12 cellular contexts compared by ENCODE assay signal in genomic region chr5:39402140-39402539, GRCh38. TPM values are rescaled to one million over a fixed set of nuclear protein-coding genes. Genes with fewer than 3 reads are reported as not detected.
DNase-seq lines count a peak whose midpoint lies in the region; ATAC-seq and TF ChIP-seq lines count a peak whose summit lies in the region.
"Not testable (repeated sequence)": the region's sequence is repeated elsewhere in the genome, so short reads cannot be mapped to it uniquely, and the experiment has no call there.
"Had no signal": no experiment of that assay in that cellular context is flagged by ENCODE, and none has a peak within 500 bp of the region (broad histone marks: within the 10 kb centered on the region; RNA-seq: fewer than 3 reads in every experiment).

No MANE protein-coding gene starts in this region.

- in situ Hi-C loops in IMR-90 (cut with MboI; ENCODE audit: low sequenced_read_pairs); mammary epithelial cell (cut with MboI; ENCODE audit: low sequenced_read_pairs in 2 of 2): not testable (repeated sequence)

- not testable (repeated sequence) for H3K9me3 ChIP-seq in AG04450 (ENCODE audit: control insufficient read depth, insufficient read depth, low read length); IMR-90 (ENCODE audit: control insufficient read depth, insufficient read depth, low read length); mammary epithelial cell (replicated peaks; ENCODE audit: insufficient read depth, low read length); left lung; osteoblast (ENCODE audit: low read depth, low read length); tibial artery

- not testable (repeated sequence) for H3K23ac ChIP-seq in IMR-90 (ENCODE audit: low read depth, low read length)

- H4K20me1 ChIP-seq in IMR-90 (ENCODE audit: insufficient read depth, low read length) = peaks cover 24% of the 10 kb centered on the region; the same call in 1 of the 2 replicates
- not testable (repeated sequence) for H4K20me1 ChIP-seq in mammary epithelial cell (ENCODE audit: insufficient read depth, low read length)
- H4K20me1 ChIP-seq in osteoblast (ENCODE audit: insufficient read depth, low read length) = peaks cover 35% of the 10 kb centered on the region

- H3K27ac ChIP-seq in AG04450 (ENCODE audit: low read depth, low read length) (peak overlapping the region; percentile 11), left lung (peak overlapping the region; percentile 30 to 50), osteoblast (ENCODE audit: low read depth, low read length) (peak overlapping the region; percentile 47), tibial artery (peak overlapping the region; percentile 38 to 42)
- not testable (repeated sequence) for H3K27ac ChIP-seq in IMR-90 (ENCODE audit: insufficient read depth, low read length); mammary epithelial cell (ENCODE audit: insufficient read depth, low read depth, low read length)

- H3K27me3 ChIP-seq in AG04450 (ENCODE audit: control insufficient read depth, insufficient read depth, low read length); IMR-90 (ENCODE audit: control insufficient read depth, insufficient read depth, low read length); mammary epithelial cell (ENCODE audit: insufficient read depth, low read length); left lung; osteoblast (ENCODE audit: insufficient read depth, low read length); tibial artery: not testable (repeated sequence)

- ATAC-seq in IMR-90 (ENCODE audit: low read depth) = not testable (repeated sequence)
- peak; percentile 47 for ATAC-seq in left lung

- H2AFZ ChIP-seq in IMR-90 (replicated peaks; ENCODE audit: low read length, poor library complexity); mammary epithelial cell (ENCODE audit: low read depth, low read length); osteoblast (ENCODE audit: low read length): not testable (repeated sequence)

- H3K9ac ChIP-seq in IMR-90 (ENCODE audit: low read depth, low read length); mammary epithelial cell (ENCODE audit: insufficient read depth, low read length): not testable (repeated sequence)

- H2AK5ac ChIP-seq in IMR-90 (ENCODE audit: low read depth, low read length) = not testable (repeated sequence)

- POLR2A ChIA-PET in AG04450 (lab: Yijun Ruan, JAX) (interaction anchor here (2.1 to 2.8 kb wide), 2 partner anchors 9 to 22 kb away, joined by 8 to 14 read pairs; partner anchors contain the start of gene DAB2), IMR-90 (lab: Charles Lee; ENCODE audit: unreplicated experiment) (interaction anchor here (0.7 kb wide), 1 partner anchor 61 kb away, joined by 3 read pairs; no protein-coding TSS in a partner anchor)

- H3K14ac ChIP-seq in IMR-90 (replicated peaks; ENCODE audit: low read depth, low read length) = not testable (repeated sequence)

- not testable (repeated sequence) for DNase-seq in AG04450 (ENCODE audit: low read depth, low spot score); IMR-90; left lung; osteoblast (ENCODE audit: insufficient read length, low spot score, missing footprints); tibial artery
- DNase-seq in mammary epithelial cell = peak; percentile 18
- peak; percentile 37 for DNase-seq in fibroblast of villous mesenchyme (ENCODE audit: low read depth)

- BruUV-seq in IMR-90 (replicated peaks; lab: Mats Ljungman, UMichigan); mammary epithelial cell (replicated peaks; lab: Mats Ljungman, UMichigan): not testable (repeated sequence)

- H4K5ac ChIP-seq in IMR-90 (ENCODE audit: low read depth, low read length) = peak overlapping the region; percentile 38; the same call in 1 of the 2 replicates

- H4K91ac ChIP-seq in IMR-90 (ENCODE audit: insufficient read depth, low read depth, low read length) = not testable (repeated sequence)

- H2BK20ac ChIP-seq in IMR-90 (ENCODE audit: low read depth, low read length) = not testable (repeated sequence)

- H3K4me1 ChIP-seq in IMR-90 (ENCODE audit: control insufficient read depth, insufficient read depth, low read length) (peaks cover 22% of the 10 kb centered on the region), mammary epithelial cell (ENCODE audit: insufficient read depth, low read length) (peaks cover 19% of the 10 kb centered on the region), left lung (peaks cover 23 to 63% of the 10 kb centered on the region in 2 donors), osteoblast (ENCODE audit: insufficient read depth, low read length) (peaks cover 51% of the 10 kb centered on the region), tibial artery (peaks cover 11 to 53% (median 23%) of the 10 kb centered on the region in 4 donors)

- dilution Hi-C loops in IMR-90 (cut with HindIII; ENCODE audit: low sequenced_read_pairs, unreplicated experiment); mammary epithelial cell (cut with HindIII; ENCODE audit: low sequenced_read_pairs): not testable (repeated sequence)

- H3K79me1 ChIP-seq in IMR-90 (ENCODE audit: low read depth in 1 of 2, low read length in 2 of 2) = peaks cover 16 to 65% of the 10 kb centered on the region in 2 experiments

- peak overlapping the region; percentile 22 for H2BK5ac ChIP-seq in IMR-90 (ENCODE audit: low read depth, low read length, poor library complexity, severe bottlenecking)

- peaks cover 14% of the 10 kb centered on the region for H3K36me3 ChIP-seq in IMR-90 (ENCODE audit: control insufficient read depth, insufficient read depth, low read length)
- H3K36me3 ChIP-seq in mammary epithelial cell (ENCODE audit: insufficient read depth, low read length); left lung; tibial artery: not testable (repeated sequence)
- H3K36me3 ChIP-seq in osteoblast (ENCODE audit: insufficient read depth, low read length) = peaks cover 46% of the 10 kb centered on the region

- H3K4ac ChIP-seq in IMR-90 (ENCODE audit: low read depth, low read length) = not testable (repeated sequence)

- not testable (repeated sequence) for H3K56ac ChIP-seq in IMR-90 (ENCODE audit: extremely low read depth, insufficient read depth, low read length)

- not testable (repeated sequence) for H3K4me3 ChIP-seq in AG04450 (ENCODE audit: low read depth, low read length); IMR-90 (ENCODE audit: insufficient read depth, low read depth, low read length); mammary epithelial cell (replicated peaks in 1 of 3; ENCODE audit: insufficient read depth in 1 of 3, low read depth in 2 of 3, low read length in 3 of 3); fibroblast of villous mesenchyme (ENCODE audit: low read depth, low read length); left lung; osteoblast (ENCODE audit: insufficient read depth, low read length); tibial artery

- CTCF ChIA-PET in AG04450 (lab: Charles Lee) = interaction anchor here (1.3 to 3.0 kb wide), 3 partner anchors 18 to 169 kb away, joined by 3 to 9 read pairs (median 5); no protein-coding TSS in a partner anchor
- CTCF ChIA-PET in IMR-90 (lab: Yijun Ruan, JAX) = interaction anchor here (1.0 kb wide), 1 partner anchor 23 kb away, joined by 3 read pairs; no protein-coding TSS in a partner anchor
- CTCF ChIA-PET in mammary epithelial cell (lab: Charles Lee; ENCODE audit: low non-redundant PET) = not testable (repeated sequence)

- H3K79me2 ChIP-seq in mammary epithelial cell (ENCODE audit: insufficient read depth, low read length) = peaks cover 37% of the 10 kb centered on the region
- peaks cover 91% of the 10 kb centered on the region for H3K79me2 ChIP-seq in osteoblast (ENCODE audit: insufficient read depth, low read length)

- not testable (repeated sequence) for H2BK15ac ChIP-seq in IMR-90 (ENCODE audit: low read depth, low read length)

- not testable (repeated sequence) for H3K4me2 ChIP-seq in IMR-90 (ENCODE audit: low read depth, low read length); mammary epithelial cell (ENCODE audit: insufficient read depth, low read depth, low read length); osteoblast (ENCODE audit: insufficient read depth, low read length)

- H3K9me1 ChIP-seq in IMR-90 (ENCODE audit: insufficient read depth, low read length) = not testable (repeated sequence)

- H4K8ac ChIP-seq in IMR-90 (ENCODE audit: low read depth in 2 of 2, low read length in 2 of 2) = not testable (repeated sequence)

- TF ChIP-seq RAD21 in IMR-90 (IDR thresholded peaks at IDR 0.05; ENCODE audit: low read length) = not testable (repeated sequence)

- H2AK9ac ChIP-seq in IMR-90 (replicated peaks; ENCODE audit: low read depth, low read length, poor library complexity) = not testable (repeated sequence)

- H2BK120ac ChIP-seq in IMR-90 (ENCODE audit: low read depth, low read length) = not testable (repeated sequence)

- TF ChIP-seq CTCF in AG04450 (IDR thresholded peaks at IDR 0.05; ENCODE audit: low read depth, low read length); IMR-90 (conservative IDR thresholded peaks at IDR 0.05; ENCODE audit: low read depth, low read length); mammary epithelial cell (conservative IDR thresholded peaks at IDR 0.05 in 1 of 2, IDR thresholded peaks at IDR 0.05 in 1 of 2; ENCODE audit: extremely low read depth in 1 of 2, insufficient read depth in 1 of 2, low read depth in 1 of 2, low read length in 2 of 2); fibroblast of villous mesenchyme (IDR thresholded peaks at IDR 0.05; ENCODE audit: insufficient read depth, low read depth, low read length); left lung (IDR thresholded peaks at IDR 0.05); osteoblast (IDR thresholded peaks at IDR 0.05; ENCODE audit: extremely low read depth, low read depth, low read length); tibial artery (IDR thresholded peaks at IDR 0.05): not testable (repeated sequence)

- intact Hi-C loops in IMR-90 (cut with micrococcal nuclease); mammary epithelial cell (cut with micrococcal nuclease); left lung (cut with DNase I); tibial artery (cut with DNase I; ENCODE audit: low total_unique reads): not testable (repeated sequence)

- H3K18ac ChIP-seq in IMR-90 (ENCODE audit: low read depth, low read length) = peak overlapping the region; percentile 46; the same call in 1 of the 2 replicates

- TF ChIP-seq POLR2A in IMR-90 (IDR thresholded peaks at IDR 0.05; ENCODE audit: low read depth, low read length) = not testable (repeated sequence)

RNA-seq across cellular contexts. Expression of gene DAB2, which starts 22.6 kb away (rescaled TPM):
- polyA plus RNA-seq in AG04450 (2011; rRNA removed) = 177 and 206 TPM in 2 replicates
- polyA minus RNA-seq in AG04450 (2011; rRNA and poly(A)+ RNA removed) = 211 and 260 TPM in 2 replicates
- 50.0 and 97.2 TPM in 2 replicates for total RNA-seq in IMR-90 (2012; rRNA removed)
- 95.9 and 101 TPM in 2 replicates for polyA plus RNA-seq in IMR-90 (2012; rRNA removed)
- polyA plus RNA-seq in IMR-90 (2012; cell fraction: cytosol; rRNA removed) = 40.6 and 65.1 TPM in 2 replicates
- 76.6 and 217 TPM in 2 replicates for polyA plus RNA-seq in IMR-90 (2012; cell fraction: nucleus; rRNA removed; ENCODE audit: low replicate concordance)
- total RNA-seq in mammary epithelial cell = 10 to 100 TPM; 33.8 to 67.7 TPM
- polyA plus RNA-seq in mammary epithelial cell = 16.0 TPM
- 28.2 TPM for polyA minus RNA-seq in mammary epithelial cell
- 231 and 332 TPM in 2 replicates for total RNA-seq in fibroblast of villous mesenchyme
- 100 to 1,000 TPM; 159 to 162 TPM for total RNA-seq in left lung
- total RNA-seq in osteoblast = 277 and 296 TPM in 2 replicates
- polyA plus RNA-seq: CD4-positive, alpha-beta memory T cell had no signal

RNA-seq across cellular contexts. Expression of gene C9, which starts 37.8 kb away (rescaled TPM):
- polyA plus RNA-seq in AG04450 (2011; rRNA removed) = 0.02 TPM in 1 of 2 replicates, not detected in the other
- not detected in 2 replicates for polyA minus RNA-seq in AG04450 (2011; rRNA and poly(A)+ RNA removed)
- not detected in 2 replicates for total RNA-seq in IMR-90 (2012; rRNA removed)
- not detected in 2 replicates for polyA plus RNA-seq in IMR-90 (2012; rRNA removed)
- polyA plus RNA-seq in IMR-90 (2012; cell fraction: cytosol; rRNA removed) = not detected in 2 replicates
- polyA plus RNA-seq in IMR-90 (2012; cell fraction: nucleus; rRNA removed; ENCODE audit: low replicate concordance) = 0.15 TPM in 1 of 2 replicates, not detected in the other
- total RNA-seq in mammary epithelial cell = under 1 TPM in 1 of 2 donors, not detected in 1; under 0.01 TPM
- polyA plus RNA-seq in mammary epithelial cell = not detected
- polyA minus RNA-seq in mammary epithelial cell = not detected
- total RNA-seq in fibroblast of villous mesenchyme = under 0.01 TPM in 1 of 2 replicates, not detected in the other
- under 1 TPM in 1 of 2 donors, not detected in 1; 0.58 TPM for total RNA-seq in left lung
- total RNA-seq in osteoblast = 0.36 TPM in 1 of 2 replicates, not detected in the other
- total RNA-seq: A172; CD4-positive, alpha-beta memory T cell; H7; LHCN-M2; Peyer's patch had no signal
- polyA plus RNA-seq: CD4-positive, alpha-beta memory T cell had no signal
